20 cellular contexts compared by ENCODE assay signal in the genomic region with DNA sequence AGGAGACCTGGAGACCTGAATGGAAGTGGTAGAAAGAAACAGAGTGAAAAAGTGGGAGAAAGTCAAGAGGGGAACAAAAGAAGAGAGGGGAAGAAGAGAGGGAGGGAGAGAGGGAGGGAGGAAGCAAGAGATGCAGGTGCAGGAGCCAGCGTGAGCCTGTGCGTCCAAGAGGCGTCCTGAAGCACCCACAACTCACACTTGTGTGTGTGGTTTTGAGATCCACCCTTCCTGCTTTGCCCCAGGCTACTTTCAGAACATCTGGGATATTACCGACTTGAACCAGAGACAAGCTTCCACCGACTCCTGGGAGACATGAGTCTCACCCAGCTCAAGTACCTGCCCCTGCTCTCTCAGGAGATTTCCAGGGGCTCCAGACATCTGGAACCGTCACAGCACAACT.
"Had no signal": no experiment of that assay in that cellular context is flagged by ENCODE, and none has a peak within 500 bp of the region (broad histone marks: within the 10 kb centered on the region; RNA-seq: fewer than 3 reads in every experiment).

No MANE protein-coding gene starts in this region.

- FAIRE-seq: pancreas had no signal

- H3K36me3 ChIP-seq: heart left ventricle, pancreas, suprapubic skin, upper lobe of right lung, WERI-Rb-1 had no signal

- H3K4me1 Mint-ChIP-seq: activated CD4-positive, alpha-beta T cell treated with anti-CD3 and anti-CD28 coated beads for 36 hours; central memory CD8-positive, alpha-beta T cell; naive B cell had no signal

- H3K4me3 ChIP-seq: body of pancreas, heart left ventricle, pancreas, suprapubic skin, upper lobe of right lung had no signal

- H3K27me3 ChIP-seq: body of pancreas, pancreas, suprapubic skin, upper lobe of right lung had no signal

- H3K36me3 Mint-ChIP-seq: activated naive CD8-positive, alpha-beta T cell treated with anti-CD3 and anti-CD28 coated beads for 36 hours; naive B cell had no signal

- H3K4me3 Mint-ChIP-seq: activated CD4-positive, alpha-beta T cell treated with anti-CD3 and anti-CD28 coated beads for 36 hours; activated CD8-positive, alpha-beta T cell treated with anti-CD3 and anti-CD28 coated beads for 36 hours; activated naive CD8-positive, alpha-beta T cell treated with anti-CD3 and anti-CD28 coated beads for 36 hours; central memory CD8-positive, alpha-beta T cell; T-helper 1 cell treated with Interleukin-12 subunit alpha and Interleukin-12 subunit beta and Interleukin-4 antibody, amounts not matched to agents 30 μg/mL and 1 μg/mL, for 36 hours had no signal

- DNase-seq: activated CD4-positive, alpha-beta T cell treated with anti-CD3 and anti-CD28 coated beads for 36 hours; activated CD8-positive, alpha-beta T cell treated with anti-CD3 and anti-CD28 coated beads for 36 hours; activated naive CD8-positive, alpha-beta T cell treated with anti-CD3 and anti-CD28 coated beads for 36 hours; amygdala; body of pancreas; cortex of kidney; effector CD4-positive, alpha-beta T cell; foreskin fibroblast; heart left ventricle; naive B cell; pancreas; retina; stimulated activated CD4-positive, alpha-beta T cell treated with anti-CD3 and anti-CD28 coated beads, Interleukin-4, amount 100 ng/mL, for 4 hours; stimulated activated CD8-positive, alpha-beta memory T cell treated with anti-CD3 and anti-CD28 coated beads, Interleukin-4, amount 100 ng/mL, for 48 hours; stimulated activated naive CD8-positive, alpha-beta T cell treated with anti-CD3 and anti-CD28 coated beads, Interleukin-15, Interleukin-2, amounts not matched to agents 100 U/mL and 50 U/mL, for 24 hours; upper lobe of right lung; WERI-Rb-1 had no signal

- ATAC-seq: activated CD4-positive, alpha-beta T cell treated with anti-CD3 and anti-CD28 coated beads for 36 hours; activated CD8-positive, alpha-beta T cell treated with anti-CD3 and anti-CD28 coated beads for 36 hours; body of pancreas; heart left ventricle; pancreas; stimulated activated naive CD8-positive, alpha-beta T cell treated with anti-CD3 and anti-CD28 coated beads, Interleukin-15, Interleukin-2, amounts not matched to agents 100 U/mL and 50 U/mL, for 24 hours; upper lobe of right lung had no signal

- H3K9me3 Mint-ChIP-seq: activated CD8-positive, alpha-beta T cell treated with anti-CD3 and anti-CD28 coated beads for 36 hours; activated naive CD8-positive, alpha-beta T cell treated with anti-CD3 and anti-CD28 coated beads for 36 hours; central memory CD8-positive, alpha-beta T cell; naive B cell had no signal

- H3K27ac ChIP-seq: body of pancreas, pancreas, suprapubic skin, upper lobe of right lung, WERI-Rb-1 had no signal

- H3K9me3 ChIP-seq: body of pancreas, heart left ventricle, pancreas, suprapubic skin, upper lobe of right lung had no signal

- H3K27ac Mint-ChIP-seq: activated CD4-positive, alpha-beta T cell treated with anti-CD3 and anti-CD28 coated beads for 36 hours; activated CD8-positive, alpha-beta T cell treated with anti-CD3 and anti-CD28 coated beads for 36 hours; activated naive CD8-positive, alpha-beta T cell treated with anti-CD3 and anti-CD28 coated beads for 36 hours; naive B cell; T-helper 1 cell treated with Interleukin-12 subunit alpha and Interleukin-12 subunit beta and Interleukin-4 antibody, amounts not matched to agents 30 μg/mL and 1 μg/mL, for 36 hours had no signal
